29 cellular contexts compared by ENCODE assay signal in the genomic region with DNA sequence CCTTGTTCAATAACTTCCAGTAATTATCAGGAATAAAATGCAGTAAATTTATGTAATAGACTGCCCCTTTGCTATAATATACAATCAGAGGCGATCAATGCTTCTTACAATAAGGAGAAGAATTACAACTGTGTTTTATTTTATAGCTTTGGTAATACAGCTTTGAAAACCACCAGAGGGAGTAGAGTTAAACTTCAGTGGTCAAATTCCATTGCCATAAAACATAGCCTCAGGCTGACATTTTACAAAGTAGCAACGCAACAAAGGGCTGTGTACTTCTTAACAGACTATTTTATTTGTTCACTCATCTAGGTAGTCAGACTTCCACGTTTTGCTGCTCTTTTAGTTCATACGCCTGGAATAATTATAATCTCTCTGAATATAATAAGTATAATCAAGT. TPM values are rescaled to one million over a fixed set of nuclear protein-coding genes. Genes with fewer than 3 reads are reported as not detected.
DNase-seq lines count a peak whose midpoint lies in the region; TF ChIP-seq lines count a peak whose summit lies in the region.
"Had no signal": no experiment of that assay in that cellular context is flagged by ENCODE, and none has a peak within 500 bp of the region (broad histone marks: within the 10 kb centered on the region; RNA-seq: fewer than 3 reads in every experiment).

No MANE protein-coding gene starts in this region.

- H2BK120ac ChIP-seq in H9 (ENCODE audit: low read depth, low read length, poor library complexity, severe bottlenecking): no peak overlapping the region

- H3K27ac ChIP-seq in H9 (ENCODE audit: insufficient read length, low read depth, low read length) (no peak overlapping the region), SK-N-MC (no peak overlapping the region)
- H3K27ac ChIP-seq: esophagus muscularis mucosa, gastrocnemius medialis, KMS-11, prostate gland, skin epidermis, transverse colon had no signal

- H4K8ac ChIP-seq in H9 (replicated peaks; ENCODE audit: insufficient read length, low read depth, low read length): no peak overlapping the region

- H3K23me2 ChIP-seq in H9 (ENCODE audit: insufficient read length, low read depth, low read length, poor library complexity, severe bottlenecking): no peaks in the 10 kb centered on the region

- H3K4ac ChIP-seq in H9 (ENCODE audit: low read depth, low read length): no peak overlapping the region

- H3K18ac ChIP-seq in H9 (ENCODE audit: insufficient read length, low read depth, low read length): no peak overlapping the region

- no peak overlapping the region for H2BK15ac ChIP-seq in H9 (ENCODE audit: low read depth, low read length)

- H3K9ac ChIP-seq in H9 (ENCODE audit: extremely low read depth, insufficient read length, low read length) (no peak overlapping the region), SK-N-MC (ENCODE audit: insufficient read length) (no peak overlapping the region)
- H3K9ac ChIP-seq: KMS-11 had no signal

- no peak overlapping the region for H3K4me3 ChIP-seq in SK-N-MC
- H3K4me3 ChIP-seq: esophagus muscularis mucosa, gastrocnemius medialis, prostate gland, skin epidermis, transverse colon had no signal

- H3K4me3 Mint-ChIP-seq in H9 (no peak overlapping the region), mesothelial cell of epicardium (no peak overlapping the region)
- H3K4me3 Mint-ChIP-seq: activated T-cell treated with anti-CD3 and anti-CD28 coated beads, Interleukin-2, amount 50 U/mL, for 72 hours; CD4-positive, alpha-beta memory T cell; memory B cell; natural killer cell treated with Interleukin-12 subunit alpha and Interleukin-12 subunit beta and Interleukin-15 and Interleukin-18, amount 100 ng/mL, for 72 hours; T-helper 2 cell treated with Interferon-gamma antibody and Interleukin-4, amounts not matched to agents 5 μg/mL and 100 μg/mL, for 36 hours had no signal

- H3K4me1 Mint-ChIP-seq in H9: peaks cover 11 to 12% of the 10 kb centered on the region in 2 experiments
- H3K4me1 Mint-ChIP-seq in mesothelial cell of epicardium: peaks cover 14% of the 10 kb centered on the region
- H3K4me1 Mint-ChIP-seq: CD4-positive, alpha-beta memory T cell; memory B cell had no signal

- no CpG with 5 or more reads among the region's 4 CpGs for WGBS in H9 (ENCODE audit: extremely low coverage, insufficient read length, low lambda C conversion rate)

- H3K23ac ChIP-seq in H9 (ENCODE audit: insufficient read length, low read depth, low read length): no peak overlapping the region

- H3K79me2 ChIP-seq in H9 (ENCODE audit: insufficient read depth, low read length): no peaks in the 10 kb centered on the region

- H3K4me2 ChIP-seq in H9 (ENCODE audit: insufficient read depth, insufficient read length, low read length): no peak overlapping the region
- H3K4me2 ChIP-seq: KMS-11 had no signal

- no peaks in the 10 kb centered on the region for H3K36me3 ChIP-seq in SK-N-MC (ENCODE audit: insufficient read depth, low read length)
- H3K36me3 ChIP-seq: esophagus muscularis mucosa, gastrocnemius medialis, prostate gland, transverse colon had no signal

- DNase-seq in H9: no peak
- peak; percentile 81 for DNase-seq in NCI-H1417 treated with DMSO at 0.1 percent for 48 hours (lab: John Stamatoyannopoulos, UW)
- DNase-seq in SK-N-MC (ENCODE audit: low read depth, low spot score): peak; percentile 18
- DNase-seq in mesothelial cell of epicardium (ENCODE audit: low spot score in 2 of 2, unreplicated experiment in 2 of 2): no peak
- no peak for DNase-seq in DMS153 treated with DMSO at 0.1 percent for 48 hours (lab: John Stamatoyannopoulos, UW; ENCODE audit: unreplicated experiment)
- no peak for DNase-seq in NCI-H1694 (lab: John Stamatoyannopoulos, UW)
- no peak for DNase-seq in SKM-1 treated with dmso at 0.1 percent for 144 hours (lab: John Stamatoyannopoulos, UW; ENCODE audit: unreplicated experiment)
- DNase-seq in DMS53 (lab: John Stamatoyannopoulos, UW): no peak
- DNase-seq: activated CD4-positive, alpha-beta T cell treated with anti-CD3 and anti-CD28 coated beads for 1 hour; activated naive CD4-positive, alpha-beta T cell treated with anti-CD3 and anti-CD28 coated beads, Interleukin-2, amount 50 U/mL, for 16 hours; activated T-cell treated with anti-CD3 and anti-CD28 coated beads, Interleukin-2, amount 50 U/mL, for 72 hours; anterior cingulate cortex; CD4-positive, alpha-beta memory T cell; central memory CD4-positive, alpha-beta T cell; DMS153; gastrocnemius medialis; GF-D8; kidney; NCI-H1436 treated with DMSO at 0.1 percent for 48 hours; stimulated activated naive CD8-positive, alpha-beta T cell treated with anti-CD3 and anti-CD28 coated beads, Interleukin-15, Interleukin-2, amounts not matched to agents 100 U/mL and 50 U/mL, for 24 hours; transverse colon had no signal

- no peak overlapping the region for H2BK12ac ChIP-seq in H9 (ENCODE audit: insufficient read length, low read depth, low read length)

- H4K5ac ChIP-seq in H9 (ENCODE audit: insufficient read length, low read depth, low read length): no peak overlapping the region

- no peak overlapping the region for H3K56ac ChIP-seq in H9 (ENCODE audit: insufficient read length, low read depth, low read length)

- H3K9me3 ChIP-seq in H9 (ENCODE audit: control insufficient read depth, low read depth, low read length): no peaks in the 10 kb centered on the region
- no peaks in the 10 kb centered on the region for H3K9me3 ChIP-seq in SK-N-MC (ENCODE audit: low read depth, low read length)
- H3K9me3 ChIP-seq: esophagus muscularis mucosa, gastrocnemius medialis, prostate gland, transverse colon had no signal

- no peaks in the 10 kb centered on the region; a peak in 2 of 7 replicates for H3K36me3 Mint-ChIP-seq in H9 (ENCODE audit: insufficient read depth in 1 of 3, low read depth in 3 of 3)
- no peaks in the 10 kb centered on the region for H3K36me3 Mint-ChIP-seq in mesothelial cell of epicardium
- H3K36me3 Mint-ChIP-seq: CD4-positive, alpha-beta memory T cell; memory B cell; natural killer cell treated with Interleukin-12 subunit alpha and Interleukin-12 subunit beta and Interleukin-15 and Interleukin-18, amount 100 ng/mL, for 72 hours had no signal

- TF ChIP-seq CTCF in H9 (conservative IDR thresholded peaks at IDR 0.05) (peak; percentile 42; the same call in 2 of the 3 replicates), mesothelial cell of epicardium (IDR thresholded peaks at IDR 0.05; ENCODE audit: unreplicated experiment) (peak; percentile 15)

- no peak overlapping the region for H2AFZ ChIP-seq in H9 (ENCODE audit: low read length)

- no peak overlapping the region for H2AK5ac ChIP-seq in H9 (ENCODE audit: insufficient read length, low read length)

- H3K79me1 ChIP-seq in H9 (ENCODE audit: insufficient read depth, low read depth, low read length, poor library complexity, severe bottlenecking): no peaks in the 10 kb centered on the region

- no peak overlapping the region for H2BK5ac ChIP-seq in H9 (ENCODE audit: insufficient read length, low read length)

- no peaks in the 10 kb centered on the region for H4K20me1 ChIP-seq in H9 (ENCODE audit: control insufficient read depth, insufficient read depth, insufficient read length)

- H3K14ac ChIP-seq in H9 (ENCODE audit: insufficient read depth, low read length): no peak overlapping the region

- H3K9me3 Mint-ChIP-seq in H9: peaks cover 12 to 14% of the 10 kb centered on the region in 2 experiments
- peaks cover 10% of the 10 kb centered on the region for H3K9me3 Mint-ChIP-seq in mesothelial cell of epicardium
- H3K9me3 Mint-ChIP-seq: activated T-cell treated with anti-CD3 and anti-CD28 coated beads, Interleukin-2, amount 50 U/mL, for 72 hours; memory B cell; natural killer cell treated with Interleukin-12 subunit alpha and Interleukin-12 subunit beta and Interleukin-15 and Interleukin-18, amount 100 ng/mL, for 72 hours; T-helper 2 cell treated with Interferon-gamma antibody and Interleukin-4, amounts not matched to agents 5 μg/mL and 100 μg/mL, for 36 hours had no signal

- H3K27me3 ChIP-seq in H9 (ENCODE audit: insufficient read depth, low read length): no peaks in the 10 kb centered on the region
- H3K27me3 ChIP-seq: esophagus muscularis mucosa, gastrocnemius medialis, transverse colon had no signal

- no peak overlapping the region for H3T11ph ChIP-seq in H9 (ENCODE audit: low read length)

- no peak overlapping the region for H4K91ac ChIP-seq in H9 (ENCODE audit: insufficient read length, low read depth, low read length)

- peaks cover 33% of the 10 kb centered on the region for H3K27me3 Mint-ChIP-seq in H9 (ENCODE audit: low read depth)
- no peaks in the 10 kb centered on the region for H3K27me3 Mint-ChIP-seq in mesothelial cell of epicardium (ENCODE audit: low read depth)

- H2BK20ac ChIP-seq in H9 (ENCODE audit: low read depth, low read length, poor library complexity, severe bottlenecking): no peak overlapping the region

- H3K27ac Mint-ChIP-seq in H9 (no peak overlapping the region), mesothelial cell of epicardium (no peak overlapping the region)
- H3K27ac Mint-ChIP-seq: activated T-cell treated with anti-CD3 and anti-CD28 coated beads, Interleukin-2, amount 50 U/mL, for 72 hours; CD4-positive, alpha-beta memory T cell; memory B cell; natural killer cell treated with Interleukin-12 subunit alpha and Interleukin-12 subunit beta and Interleukin-15 and Interleukin-18, amount 100 ng/mL, for 72 hours; T-helper 2 cell treated with Interferon-gamma antibody and Interleukin-4, amounts not matched to agents 5 μg/mL and 100 μg/mL, for 36 hours had no signal

- H3K4me1 ChIP-seq in H9 (ENCODE audit: insufficient read depth, low read length): no peaks in the 10 kb centered on the region
- H3K4me1 ChIP-seq: esophagus muscularis mucosa, gastrocnemius medialis, prostate gland, transverse colon had no signal

RNA-seq across cellular contexts. Expression of a gene that starts 58.5 kb away (rescaled TPM):
- 0.24 and 0.26 TPM in 2 replicates for total RNA-seq in H9 (2021)
- not detected in 3 replicates for total RNA-seq in mesothelial cell of epicardium
- total RNA-seq: activated CD8-positive, alpha-beta memory T cell treated with anti-CD3 and anti-CD28 coated beads for 36 hours; activated T-cell treated with anti-CD3 and anti-CD28 coated beads, Interleukin-2, amount 50 U/mL, for 72 hours; CD4-positive, alpha-beta memory T cell; esophagus muscularis mucosa; gastrocnemius medialis; kidney; natural killer cell treated with Interleukin-12 subunit alpha and Interleukin-12 subunit beta and Interleukin-15 and Interleukin-18, amount 100 ng/mL, for 72 hours; transverse colon had no signal

Comparison
In these comparisons a context has a peak if more than half of its experiments do, and no peak if none do; other contexts are left out.
1. DNase-seq: peak in NCI-H1417 treated with DMSO at 0.1 percent for 48 hours (single experiment) and SK-N-MC (single experiment); none in H9 (single experiment), mesothelial cell of epicardium (0 of 2), DMS153 treated with DMSO at 0.1 percent for 48 hours (single experiment), NCI-H1694 (single experiment), SKM-1 treated with dmso at 0.1 percent for 144 hours (single experiment) and DMS53 (single experiment).